25 cellular contexts compared by ENCODE assay signal in the genomic region with DNA sequence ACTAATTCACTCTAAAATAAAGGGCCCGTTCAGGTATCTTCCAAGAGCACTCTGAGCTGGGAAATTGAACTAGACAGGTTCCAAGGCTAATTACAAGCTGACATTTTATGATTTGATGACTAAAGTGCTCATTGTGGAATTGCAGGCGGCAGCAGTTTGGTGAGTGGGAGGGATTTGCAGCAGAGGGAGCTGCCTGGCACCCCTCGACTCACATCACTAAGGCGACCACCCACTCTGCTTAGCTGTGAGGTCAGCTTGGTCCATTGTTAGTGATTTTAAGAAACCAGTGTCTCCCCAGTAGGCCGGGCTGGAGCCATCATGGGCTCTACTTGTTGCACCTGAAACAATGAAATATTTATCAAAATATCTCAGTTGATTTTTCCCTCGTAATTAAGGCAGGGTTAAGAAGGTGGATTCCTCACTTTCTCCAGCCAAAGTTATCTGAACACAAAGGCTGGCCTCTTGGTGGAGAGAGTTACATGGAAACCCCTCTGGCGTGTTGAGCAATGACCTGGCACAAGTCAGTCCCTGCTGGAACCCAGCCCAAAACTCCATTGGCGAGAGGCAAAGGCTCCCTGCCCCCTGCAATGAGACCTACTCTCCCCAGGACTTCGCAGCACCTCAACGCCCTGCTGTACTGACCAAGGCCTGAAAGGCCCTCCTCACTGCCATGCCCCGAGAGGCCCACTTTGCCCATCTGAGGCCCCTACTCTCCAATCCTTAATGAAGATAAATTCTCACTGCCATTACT.
DNase-seq lines count a peak whose midpoint lies in the region; ATAC-seq and TF ChIP-seq lines count a peak whose summit lies in the region.
"Had no signal": no experiment of that assay in that cellular context is flagged by ENCODE, and none has a peak within 500 bp of the region (broad histone marks: within the 10 kb centered on the region; RNA-seq: fewer than 3 reads in every experiment).

No MANE protein-coding gene starts in this region.

- DNase-seq in MCF 10A (ENCODE audit: unreplicated experiment) (peak; percentile 86), mammary epithelial cell (no peak), caudate nucleus (lab: John Stamatoyannopoulos, UW) (peak in 25 of 61 donors; percentile 6 to 74 (median 37)), hypothalamus (lab: John Stamatoyannopoulos, UW) (peak in 31 of 51 donors; percentile 11 to 74 (median 44)), sciatic nerve (ENCODE audit: low spot score) (peak; percentile 65), mucosa of descending colon (no peak)
- DNase-seq: activated CD4-positive, alpha-beta T cell treated with anti-CD3 and anti-CD28 coated beads for 4 hours; activated effector memory CD4-positive, alpha-beta T cell treated with Interleukin-2 at 50 U/mL for 16 hours; activated naive CD8-positive, alpha-beta T cell treated with anti-CD3 and anti-CD28 coated beads, Interleukin-2, amount 10 ng/mL, durations not matched to agents 7 days and 5 days; activated T-cell treated with anti-CD3 and anti-CD28 coated beads for 4 hours; COR-L47; DMS79 treated with DMSO at 0.1 percent for 48 hours; glutamatergic neuron; HCEC 1CT; kidney glomerular epithelial cell; mesendoderm; NCI-H1417 treated with DMSO at 0.1 percent for 48 hours; NCI-H2081 treated with DMSO at 0.1 percent for 48 hours; NCI-H226; stimulated activated CD4-positive, alpha-beta T cell treated with anti-CD3 and anti-CD28 coated beads, Interleukin-2, amount 100 ng/mL, for 24 hours; upper lobe of left lung had no signal

- ATAC-seq in sciatic nerve (no peak), GM21447 (IDR thresholded peaks at IDR 0.05; ENCODE audit: unreplicated experiment) (no peak), HG02642 (IDR thresholded peaks at IDR 0.05; ENCODE audit: poor library complexity, unreplicated experiment) (no peak), mucosa of descending colon (no peak)
- ATAC-seq: A549 had no signal

- no peaks in the 10 kb centered on the region for H3K79me2 ChIP-seq in mammary epithelial cell (ENCODE audit: insufficient read depth, low read length)

- H3K27me3 Mint-ChIP-seq in MCF 10A (ENCODE audit: insufficient read depth, unreplicated experiment): peaks cover 82% of the 10 kb centered on the region

- no peaks in the 10 kb centered on the region for H4K20me1 ChIP-seq in mammary epithelial cell (ENCODE audit: insufficient read depth, low read length)

- POLR2A ChIA-PET in MCF 10A (lab: Yijun Ruan, JAX): no interaction called here

- no peak overlapping the region for H3K9ac ChIP-seq in mammary epithelial cell (ENCODE audit: insufficient read depth, low read length)

- in situ Hi-C loops in mammary epithelial cell (cut with MboI; ENCODE audit: low sequenced_read_pairs in 2 of 2): no loop called here

- H3K9me3 Mint-ChIP-seq in MCF 10A (ENCODE audit: unreplicated experiment): no peaks in the 10 kb centered on the region
- H3K9me3 Mint-ChIP-seq: activated naive CD8-positive, alpha-beta T cell treated with anti-CD3 and anti-CD28 coated beads, Interleukin-2, amount 10 ng/mL, durations not matched to agents 7 days and 5 days had no signal

- H3K9me3 ChIP-seq in mammary epithelial cell (replicated peaks; ENCODE audit: insufficient read depth, low read length) (no peaks in the 10 kb centered on the region), mucosa of descending colon (no peaks in the 10 kb centered on the region)
- H3K9me3 ChIP-seq: upper lobe of left lung had no signal

- no peak overlapping the region for H2AFZ ChIP-seq in mammary epithelial cell (ENCODE audit: low read depth, low read length)

- TF ChIP-seq CTCF in MCF 10A (IDR thresholded peaks at IDR 0.05; ENCODE audit: unreplicated experiment) (no peak), mammary epithelial cell (conservative IDR thresholded peaks at IDR 0.05 in 1 of 2, IDR thresholded peaks at IDR 0.05 in 1 of 2; ENCODE audit: extremely low read depth in 1 of 2, insufficient read depth in 1 of 2, low read depth in 1 of 2, low read length in 2 of 2) (no peak), mucosa of descending colon (IDR thresholded peaks at IDR 0.05) (no peak)

- H3K4me2 ChIP-seq in mammary epithelial cell (ENCODE audit: insufficient read depth, low read depth, low read length): no peak overlapping the region
- H3K4me2 ChIP-seq: A549 had no signal

- CTCF ChIA-PET in MCF 10A (lab: Yijun Ruan, JAX): no interaction called here
- CTCF ChIA-PET in mammary epithelial cell (lab: Charles Lee; ENCODE audit: low non-redundant PET): no interaction called here

- peaks cover 3% of the 10 kb centered on the region for H3K27me3 ChIP-seq in mammary epithelial cell (ENCODE audit: insufficient read depth, low read length)
- H3K27me3 ChIP-seq: upper lobe of left lung had no signal

- H3K4me3 Mint-ChIP-seq in MCF 10A (ENCODE audit: unreplicated experiment): no peak overlapping the region
- H3K4me3 Mint-ChIP-seq: activated naive CD8-positive, alpha-beta T cell treated with anti-CD3 and anti-CD28 coated beads, Interleukin-2, amount 10 ng/mL, durations not matched to agents 7 days and 5 days; B cell had no signal

- H3K27ac Mint-ChIP-seq in MCF 10A (ENCODE audit: low read depth, unreplicated experiment): no peak overlapping the region
- H3K27ac Mint-ChIP-seq: activated naive CD8-positive, alpha-beta T cell treated with anti-CD3 and anti-CD28 coated beads, Interleukin-2, amount 10 ng/mL, durations not matched to agents 7 days and 5 days; B cell had no signal

- H3K36me3 ChIP-seq in mammary epithelial cell (ENCODE audit: insufficient read depth, low read length) (no peaks in the 10 kb centered on the region), mucosa of descending colon (ENCODE audit: low read depth) (no peaks in the 10 kb centered on the region)
- H3K36me3 ChIP-seq: upper lobe of left lung had no signal

- no peaks in the 10 kb centered on the region for H3K4me1 ChIP-seq in mammary epithelial cell (ENCODE audit: insufficient read depth, low read length)
- no peaks in the 10 kb centered on the region for H3K4me1 ChIP-seq in mucosa of descending colon (ENCODE audit: low read depth)
- H3K4me1 ChIP-seq: A549, upper lobe of left lung had no signal

- no peaks in the 10 kb centered on the region for H3K36me3 Mint-ChIP-seq in MCF 10A (ENCODE audit: insufficient read depth, unreplicated experiment)
- H3K36me3 Mint-ChIP-seq: activated naive CD8-positive, alpha-beta T cell treated with anti-CD3 and anti-CD28 coated beads, Interleukin-2, amount 10 ng/mL, durations not matched to agents 7 days and 5 days had no signal

- H3K27ac ChIP-seq in mammary epithelial cell (ENCODE audit: insufficient read depth, low read depth, low read length): no peak overlapping the region
- peak overlapping the region; percentile 13 for H3K27ac ChIP-seq in caudate nucleus (ENCODE audit: low read depth, low read length)
- H3K27ac ChIP-seq: A549, upper lobe of left lung had no signal

- dilution Hi-C loops in mammary epithelial cell (cut with HindIII; ENCODE audit: low sequenced_read_pairs): no loop called here

- BruUV-seq in MCF 10A (replicated peaks; lab: Mats Ljungman, UMichigan) (no TSS peak), mammary epithelial cell (replicated peaks; lab: Mats Ljungman, UMichigan) (no TSS peak)

- 5% methylated on average over 11 of the region's 11 CpGs for WGBS in mammary epithelial cell (ENCODE audit: low coverage, missing lambda C conversion rate)

- intact Hi-C loops in MCF 10A (cut with micrococcal nuclease): no loop called here
- intact Hi-C loops in mammary epithelial cell (cut with micrococcal nuclease): no loop called here
- intact Hi-C loops in sciatic nerve (cut with DNase I): no loop called here
- intact Hi-C loops in mucosa of descending colon (cut with DNase I, micrococcal nuclease): no loop called here

- no peak overlapping the region for H3K4me3 ChIP-seq in mammary epithelial cell (replicated peaks in 1 of 3; ENCODE audit: insufficient read depth in 1 of 3, low read depth in 2 of 3, low read length in 3 of 3)
- H3K4me3 ChIP-seq in mucosa of descending colon: no peak overlapping the region
- H3K4me3 ChIP-seq: A549, upper lobe of left lung had no signal

- no peaks in the 10 kb centered on the region for H3K4me1 Mint-ChIP-seq in MCF 10A (ENCODE audit: insufficient read depth, unreplicated experiment)
- H3K4me1 Mint-ChIP-seq: activated naive CD8-positive, alpha-beta T cell treated with anti-CD3 and anti-CD28 coated beads, Interleukin-2, amount 10 ng/mL, durations not matched to agents 7 days and 5 days; B cell had no signal

Comparison
In these comparisons a context has a peak if more than half of its experiments do, and no peak if none do; other contexts are left out.
1. DNase-seq: peak in MCF 10A (single experiment), hypothalamus (31 of 51) and sciatic nerve (single experiment); none in mammary epithelial cell (single experiment) and mucosa of descending colon (0 of 3).